ENCODE assay signal across 2 cellular contexts in the genomic region with DNA sequence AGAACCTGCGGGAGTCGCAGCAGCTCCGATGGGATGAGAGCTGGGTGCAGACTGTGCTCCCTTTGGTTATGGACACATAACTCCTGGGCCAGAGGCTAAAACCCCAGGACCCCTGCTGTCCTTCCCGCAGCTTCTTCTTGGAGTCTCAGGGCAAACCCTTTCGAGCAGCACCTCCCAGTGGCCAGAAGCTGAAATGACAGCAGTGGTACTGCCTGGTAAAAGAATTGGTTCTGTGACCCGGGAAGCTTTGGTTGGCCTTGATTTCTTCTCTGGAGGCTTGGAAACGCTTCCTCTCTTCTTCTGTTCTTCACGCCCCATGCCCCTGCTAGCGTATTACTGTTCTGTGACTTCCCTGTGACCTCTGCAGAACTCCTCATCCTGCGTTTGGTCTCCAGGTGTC.
A peak's percentile ranks its signal among the peaks of the same experiment; 100 is the strongest.
TF ChIP-seq lines count a peak whose summit lies in the region.

No MANE protein-coding gene starts in this region.

TF ChIP-seq in GM12878, 131 proteins besides CTCF, POLR2A, EP300 and RAD21:
- 0 out of 2 replicates have a peak, but pooled peaks have one; percentile 6 for TF ChIP-seq YY1 (IDR thresholded peaks at IDR 0.05; ENCODE audit: low read depth, low read length)
- TF ChIP-seq SMC3 (IDR thresholded peaks at IDR 0.05; ENCODE audit: borderline replicate concordance, low read length), result peak; percentile 34; the same call in 1 of the 2 replicates

TF ChIP-seq in neural cell, 6 proteins besides CTCF, POLR2A, EP300 and RAD21:
- peak; percentile 46 for TF ChIP-seq SMC3 (conservative IDR thresholded peaks at IDR 0.05; ENCODE audit: poor library complexity)
TF ChIP-seq in neural cell: peak in this region for 1; not testable (repeated sequence) for 5.
